Comparison of ENCODE assay signal across 27 cellular contexts in genomic region chr2:113264713-113265403, GRCh38.
"Had no signal": no experiment of that assay in that cellular context is flagged by ENCODE, and none has a peak within 500 bp of the region (broad histone marks: within the 10 kb centered on the region; RNA-seq: fewer than 3 reads in every experiment).

No MANE protein-coding gene starts in this region.

- H3K27ac Mint-ChIP-seq: mesothelial cell of epicardium; natural killer cell; progenitor cell of endocrine pancreas; stimulated activated naive CD8-positive, alpha-beta T cell treated with anti-CD3 and anti-CD28 coated beads, Interleukin-15, Interleukin-2, amounts not matched to agents 100 ng/mL and 50 ng/mL, for 24 hours; type B pancreatic cell had no signal

- H3K36me3 ChIP-seq: left ventricle myocardium inferior, right atrium auricular region, thoracic aorta, uterus had no signal

- ATAC-seq: left colon, natural killer cell, sciatic nerve had no signal

- H3K9me3 ChIP-seq: left ventricle myocardium inferior, right atrium auricular region, suprapubic skin, thoracic aorta, tibial nerve, uterus had no signal

- H3K4me1 ChIP-seq: left ventricle myocardium inferior, right atrium auricular region, suprapubic skin, tibial nerve, uterus had no signal

- FAIRE-seq: keratinocyte had no signal

- H3K27ac ChIP-seq: left ventricle myocardium inferior, parathyroid adenoma, right atrium auricular region, skin epidermis, suprapubic skin, thoracic aorta, tibial nerve, uterus had no signal

- H3K9ac ChIP-seq: parathyroid adenoma had no signal

- DNase-seq: hippocampal formation; left colon; left ventricle myocardium inferior; mesendoderm; naive B cell; natural killer cell; nucleus accumbens; stimulated activated CD4-positive, alpha-beta T cell treated with anti-CD3 and anti-CD28 coated beads, Interleukin-12 subunit alpha, Interleukin-12 subunit beta, amount 100 ng/mL, for 4 hours; stimulated activated CD4-positive, alpha-beta T cell treated with anti-CD3 and anti-CD28 coated beads, Interleukin-15, amount 100 ng/mL, for 24 hours; stimulated activated CD4-positive, alpha-beta T cell treated with anti-CD3 and anti-CD28 coated beads, Interleukin-2, amount 100 ng/mL, for 24 hours; stimulated activated CD4-positive, alpha-beta T cell treated with anti-CD3 and anti-CD28 coated beads, Interleukin-4, amount 100 ng/mL, for 1 hour; stimulated activated naive CD4-positive, alpha-beta T cell; uterus had no signal

- H3K4me3 Mint-ChIP-seq: mesothelial cell of epicardium; naive B cell; natural killer cell; neural crest cell; stimulated activated naive CD8-positive, alpha-beta T cell treated with anti-CD3 and anti-CD28 coated beads, Interleukin-15, Interleukin-2, amounts not matched to agents 100 ng/mL and 50 ng/mL, for 24 hours; type B pancreatic cell had no signal

- H3K9me3 Mint-ChIP-seq: mesothelial cell of epicardium; naive B cell; natural killer cell; neural crest cell; stimulated activated naive CD8-positive, alpha-beta T cell treated with anti-CD3 and anti-CD28 coated beads, Interleukin-15, Interleukin-2, amounts not matched to agents 100 ng/mL and 50 ng/mL, for 24 hours; type B pancreatic cell had no signal

- H3K4me1 Mint-ChIP-seq: mesothelial cell of epicardium had no signal

- H3K4me3 ChIP-seq: left ventricle myocardium inferior, lung, right atrium auricular region, skin epidermis, suprapubic skin, thoracic aorta, tibial nerve, uterus had no signal

- H3K27me3 ChIP-seq: right atrium auricular region, uterus had no signal

- H3K36me3 Mint-ChIP-seq: mesothelial cell of epicardium, natural killer cell, type B pancreatic cell had no signal
